13 cellular contexts compared by ENCODE assay signal in the genomic region with DNA sequence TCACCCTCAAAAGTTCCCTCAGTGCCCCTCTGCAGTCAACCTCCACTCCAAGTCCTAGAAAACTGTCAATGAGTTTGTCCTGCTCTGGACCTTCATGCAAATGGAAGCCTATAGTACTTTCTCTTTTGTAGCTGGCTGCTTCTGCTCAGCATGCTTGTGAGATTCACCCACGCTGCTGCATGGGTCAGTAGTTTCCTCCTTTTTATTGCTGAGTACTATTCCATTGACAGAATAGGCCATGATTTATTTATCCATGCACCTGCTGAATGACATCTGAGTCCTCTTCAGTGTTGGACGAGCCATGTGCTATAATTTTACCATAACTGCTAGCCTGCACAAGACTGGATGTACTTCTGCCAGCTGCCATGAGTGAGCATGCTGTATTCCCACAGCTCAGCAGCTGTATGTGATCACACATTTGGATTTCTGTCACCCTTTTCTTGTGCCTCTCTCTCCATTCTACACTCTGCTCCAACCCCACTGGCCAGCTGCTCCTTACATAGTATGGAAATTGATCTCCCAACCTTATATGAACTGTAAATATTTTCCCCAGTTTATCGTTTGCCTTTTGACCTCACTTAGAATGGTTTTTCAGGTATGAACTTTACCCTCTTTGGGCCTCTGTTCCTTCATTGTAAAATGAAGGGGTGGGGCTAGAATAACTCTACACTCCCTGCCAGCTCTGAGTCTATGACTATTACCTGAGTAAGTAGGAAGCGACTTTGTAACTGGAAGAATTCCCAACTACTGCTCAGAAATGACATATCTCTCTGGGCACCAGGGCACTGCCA. TPM values are rescaled to one million over a fixed set of nuclear protein-coding genes. Genes with fewer than 3 reads are reported as not detected.
DNase-seq lines count a peak whose midpoint lies in the region; ATAC-seq, FAIRE-seq and TF ChIP-seq lines count a peak whose summit lies in the region.
"Had no signal": no experiment of that assay in that cellular context is flagged by ENCODE, and none has a peak within 500 bp of the region (broad histone marks: within the 10 kb centered on the region; RNA-seq: fewer than 3 reads in every experiment).

No MANE protein-coding gene starts in this region.

- 85% methylated on average over 2 of the region's 4 CpGs; no CpG with 5 or more reads in 1 of the 2 experiments for WGBS in IMR-90 (ENCODE audit: extremely low coverage in 2 of 2, insufficient read length in 1 of 2), 2 experiments

- intact Hi-C loops in IMR-90 (cut with micrococcal nuclease) = loop anchor here (5.0 kb wide), 3 partner anchors 63 to 102 kb away; no protein-coding TSS in a partner anchor
- intact Hi-C loops in vagina (cut with DNase I) = no loop called here

- no peak overlapping the region for H3K9ac ChIP-seq in IMR-90 (ENCODE audit: low read depth, low read length)

- peak overlapping the region; percentile 45 for H3K27ac ChIP-seq in IMR-90 (ENCODE audit: insufficient read depth, low read length)
- peak overlapping the region; percentile 58 for H3K27ac ChIP-seq in muscle layer of duodenum (ENCODE audit: low read length)
- no peak overlapping the region for H3K27ac ChIP-seq in vagina
- H3K27ac ChIP-seq: C4-2B had no signal

- peak overlapping the region; percentile 56 for H3K14ac ChIP-seq in IMR-90 (replicated peaks; ENCODE audit: low read depth, low read length)

- H4K20me1 ChIP-seq in IMR-90 (ENCODE audit: insufficient read depth, low read length) = no peaks in the 10 kb centered on the region

- no peak for TF ChIP-seq RAD21 in IMR-90 (IDR thresholded peaks at IDR 0.05; ENCODE audit: low read length)

- peak overlapping the region; percentile 97 for H3K18ac ChIP-seq in IMR-90 (ENCODE audit: low read depth, low read length)

- H2BK20ac ChIP-seq in IMR-90 (ENCODE audit: low read depth, low read length) = peak overlapping the region; percentile 63

- H3K9me3 ChIP-seq in IMR-90 (ENCODE audit: control insufficient read depth, insufficient read depth, low read length) (no peaks in the 10 kb centered on the region), muscle layer of duodenum (ENCODE audit: control insufficient read depth in 1 of 2, low read length in 2 of 2) (no peaks in the 10 kb centered on the region), vagina (no peaks in the 10 kb centered on the region)

- no peak overlapping the region for H3K4me2 ChIP-seq in IMR-90 (ENCODE audit: low read depth, low read length)

- peaks cover 11 to 18% of the 10 kb centered on the region in 2 experiments; a peak in 2 of 4 replicates for H3K79me1 ChIP-seq in IMR-90 (ENCODE audit: low read depth in 1 of 2, low read length in 2 of 2)

- FAIRE-seq in colon (lab: Jason Lieb, UNC) = peak; percentile 5

- no peak overlapping the region for H3K4me3 ChIP-seq in IMR-90 (ENCODE audit: insufficient read depth, low read depth, low read length)
- no peak overlapping the region for H3K4me3 ChIP-seq in muscle layer of duodenum (ENCODE audit: low read depth in 1 of 2, low read length in 2 of 2)
- no peak overlapping the region for H3K4me3 ChIP-seq in vagina

- DNase-seq in ELR (ENCODE audit: low read depth) (peak; percentile 69), IMR-90 (peak; percentile 36), vagina (ENCODE audit: extremely low spot score in 2 of 2) (no peak), T-helper 9 cell (no peak), NCI-H2227 (lab: John Stamatoyannopoulos, UW; ENCODE audit: unreplicated experiment) (no peak)
- DNase-seq: activated CD4-positive, alpha-beta T cell treated with anti-CD3 and anti-CD28 coated beads, Interleukin-2, amount 50 U/mL, for 48 hours; activated effector memory CD4-positive, alpha-beta T cell treated with anti-CD3 and anti-CD28 coated beads, Interleukin-2, amount 50 U/mL, for 16 hours; effector memory CD4-positive, alpha-beta T cell; stimulated activated naive CD8-positive, alpha-beta T cell treated with anti-CD3 and anti-CD28 coated beads, Interleukin-15, amount 100 ng/mL, for 72 hours had no signal

- peak overlapping the region; percentile 82 to 88 for H4K8ac ChIP-seq in IMR-90 (ENCODE audit: low read depth in 2 of 2, low read length in 2 of 2)

- H3K36me3 ChIP-seq in IMR-90 (ENCODE audit: control insufficient read depth, insufficient read depth, low read length) = no peaks in the 10 kb centered on the region
- no peaks in the 10 kb centered on the region for H3K36me3 ChIP-seq in muscle layer of duodenum (ENCODE audit: control insufficient read depth in 1 of 2, insufficient read depth in 2 of 2, low read length in 2 of 2)
- no peaks in the 10 kb centered on the region for H3K36me3 ChIP-seq in vagina

- H4K5ac ChIP-seq in IMR-90 (ENCODE audit: low read depth, low read length) = peak overlapping the region; percentile 82

- peak overlapping the region; percentile 92; the same call in 1 of the 2 replicates for H3K4ac ChIP-seq in IMR-90 (ENCODE audit: low read depth, low read length)

- H3K4me1 ChIP-seq in IMR-90 (ENCODE audit: control insufficient read depth, insufficient read depth, low read length) (peaks cover 31% of the 10 kb centered on the region), muscle layer of duodenum (ENCODE audit: control insufficient read depth in 1 of 2, insufficient read depth in 2 of 2, low read length in 2 of 2) (peaks cover 0 to 3% of the 10 kb centered on the region in 2 donors), vagina (peaks cover 36% of the 10 kb centered on the region)

- peak overlapping the region; percentile 82; the same call in 1 of the 2 replicates for H4K91ac ChIP-seq in IMR-90 (ENCODE audit: insufficient read depth, low read depth, low read length)

- POLR2A ChIA-PET in IMR-90 (lab: Charles Lee; ENCODE audit: unreplicated experiment) = no interaction called here

- H2AK5ac ChIP-seq in IMR-90 (ENCODE audit: low read depth, low read length) = peak overlapping the region; percentile 98

- no peak for TF ChIP-seq CTCF in IMR-90 (conservative IDR thresholded peaks at IDR 0.05; ENCODE audit: low read depth, low read length)
- no peak for TF ChIP-seq CTCF in vagina (IDR thresholded peaks at IDR 0.05)

- in situ Hi-C loops in IMR-90 (cut with MboI; ENCODE audit: low sequenced_read_pairs) = loop anchor here (5.0 kb wide), 1 partner anchor 63 kb away; no protein-coding TSS in a partner anchor

- CTCF ChIA-PET in IMR-90 (lab: Yijun Ruan, JAX) = no interaction called here

- no peak for TF ChIP-seq POLR2A in IMR-90 (IDR thresholded peaks at IDR 0.05; ENCODE audit: low read depth, low read length)
- TF ChIP-seq POLR2A in vagina (IDR thresholded peaks at IDR 0.05) = no peak

- ATAC-seq in IMR-90 (ENCODE audit: low read depth) (no peak), HG02571 (IDR thresholded peaks at IDR 0.05; ENCODE audit: unreplicated experiment) (no peak)
- ATAC-seq: stimulated activated naive CD8-positive, alpha-beta T cell treated with anti-CD3 and anti-CD28 coated beads, Interleukin-15, amount 100 ng/mL, for 72 hours had no signal

- peaks cover 5% of the 10 kb centered on the region; the same call in 1 of the 2 replicates for H3K9me1 ChIP-seq in IMR-90 (ENCODE audit: insufficient read depth, low read length)

- no peak overlapping the region for H2AK9ac ChIP-seq in IMR-90 (replicated peaks; ENCODE audit: low read depth, low read length, poor library complexity)

- no peak overlapping the region for H3K56ac ChIP-seq in IMR-90 (ENCODE audit: extremely low read depth, insufficient read depth, low read length)

- dilution Hi-C loops in IMR-90 (cut with HindIII; ENCODE audit: low sequenced_read_pairs, unreplicated experiment) = no loop called here

- H2BK15ac ChIP-seq in IMR-90 (ENCODE audit: low read depth, low read length) = peak overlapping the region; percentile 81

- peak overlapping the region; percentile 92 for H2BK5ac ChIP-seq in IMR-90 (ENCODE audit: low read depth, low read length, poor library complexity, severe bottlenecking)

- H2AFZ ChIP-seq in IMR-90 (replicated peaks; ENCODE audit: low read length, poor library complexity) = no peak overlapping the region

- peak overlapping the region; percentile 93 for H2BK120ac ChIP-seq in IMR-90 (ENCODE audit: low read depth, low read length)

- BruUV-seq in IMR-90 (replicated peaks; lab: Mats Ljungman, UMichigan) = no TSS peak

- H3K23ac ChIP-seq in IMR-90 (ENCODE audit: low read depth, low read length) = peak overlapping the region; percentile 46; the same call in 1 of the 2 replicates

- H3K27me3 ChIP-seq in IMR-90 (ENCODE audit: control insufficient read depth, insufficient read depth, low read length) (no peaks in the 10 kb centered on the region), muscle layer of duodenum (ENCODE audit: low read depth, low read length) (no peaks in the 10 kb centered on the region), vagina (no peaks in the 10 kb centered on the region)

TF ChIP-seq in IMR-90, 13 proteins besides CTCF, POLR2A, EP300 and RAD21 (continues in another document):
- TF ChIP-seq SMC3 (IDR thresholded peaks at IDR 0.05; ENCODE audit: low read depth, low read length) (no peak), RCOR1 (IDR thresholded peaks at IDR 0.05; ENCODE audit: insufficient replicate concordance, low read length) (no peak), NFE2L2 (IDR thresholded peaks at IDR 0.05; ENCODE audit: low read depth, low read length) (no peak), MXI1 (IDR thresholded peaks at IDR 0.05; ENCODE audit: borderline replicate concordance, low read depth, low read length) (no peak), CEBPB (IDR thresholded peaks at IDR 0.05; ENCODE audit: low read depth, low read length) (no peak), MAZ (IDR thresholded peaks at IDR 0.05; ENCODE audit: borderline replicate concordance, low read depth, low read length) (no peak)
- TF ChIP-seq, protein P1, sequence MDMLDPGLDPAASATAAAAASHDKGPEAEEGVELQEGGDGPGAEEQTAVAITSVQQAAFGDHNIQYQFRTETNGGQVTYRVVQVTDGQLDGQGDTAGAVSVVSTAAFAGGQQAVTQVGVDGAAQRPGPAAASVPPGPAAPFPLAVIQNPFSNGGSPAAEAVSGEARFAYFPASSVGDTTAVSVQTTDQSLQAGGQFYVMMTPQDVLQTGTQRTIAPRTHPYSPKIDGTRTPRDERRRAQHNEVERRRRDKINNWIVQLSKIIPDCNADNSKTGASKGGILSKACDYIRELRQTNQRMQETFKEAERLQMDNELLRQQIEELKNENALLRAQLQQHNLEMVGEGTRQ (IDR thresholded peaks at IDR 0.05; ENCODE audit: low read depth, low read length) = no peak
- TF ChIP-seq, protein P2, sequence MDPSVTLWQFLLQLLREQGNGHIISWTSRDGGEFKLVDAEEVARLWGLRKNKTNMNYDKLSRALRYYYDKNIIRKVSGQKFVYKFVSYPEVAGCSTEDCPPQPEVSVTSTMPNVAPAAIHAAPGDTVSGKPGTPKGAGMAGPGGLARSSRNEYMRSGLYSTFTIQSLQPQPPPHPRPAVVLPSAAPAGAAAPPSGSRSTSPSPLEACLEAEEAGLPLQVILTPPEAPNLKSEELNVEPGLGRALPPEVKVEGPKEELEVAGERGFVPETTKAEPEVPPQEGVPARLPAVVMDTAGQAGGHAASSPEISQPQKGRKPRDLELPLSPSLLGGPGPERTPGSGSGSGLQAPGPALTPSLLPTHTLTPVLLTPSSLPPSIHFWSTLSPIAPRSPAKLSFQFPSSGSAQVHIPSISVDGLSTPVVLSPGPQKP (IDR thresholded peaks at IDR 0.05; ENCODE audit: borderline replicate concordance, low read depth, low read length) = no peak

RNA-seq across cellular contexts. Expression of gene CDCP1, which starts 26.2 kb away (rescaled TPM):
- total RNA-seq in IMR-90 (2012; rRNA removed) = 2.5 TPM in 2 replicates
- 3.1 and 3.8 TPM in 2 replicates for polyA plus RNA-seq in IMR-90 (2012; rRNA removed)
- polyA plus RNA-seq in IMR-90 (2012; cell fraction: cytosol; rRNA removed) = 1.6 and 3.5 TPM in 2 replicates
- 1.5 and 3.9 TPM in 2 replicates for polyA plus RNA-seq in IMR-90 (2012; cell fraction: nucleus; rRNA removed; ENCODE audit: low replicate concordance)
- 27.5 TPM for total RNA-seq in vagina

Comparison
In these comparisons a context has a peak if more than half of its experiments do, and no peak if none do; other contexts are left out.
1. DNase-seq: peak in ELR (single experiment) and IMR-90 (single experiment); none in vagina (0 of 2), T-helper 9 cell (single experiment) and NCI-H2227 (single experiment).